11 cellular contexts compared by ENCODE assay signal in the genomic region with DNA sequence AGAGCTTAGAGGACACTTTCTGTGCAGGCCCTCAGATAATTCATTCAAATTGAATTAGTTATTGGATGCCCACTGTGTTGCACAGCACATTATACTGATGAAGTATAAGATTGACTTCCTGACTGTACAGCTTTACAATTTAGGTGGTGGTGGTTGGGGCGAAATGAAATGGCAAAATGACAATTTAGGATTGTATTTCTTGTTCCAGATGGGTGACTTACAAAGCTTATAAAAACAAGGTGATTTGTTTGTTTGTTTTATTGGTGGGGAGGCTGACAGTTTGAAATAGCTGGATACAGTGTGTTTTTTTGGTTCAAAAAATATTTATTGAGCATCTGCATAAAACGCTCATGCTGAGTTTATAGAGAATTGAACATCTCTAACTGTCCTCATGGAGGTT. TPM values are rescaled to one million over a fixed set of nuclear protein-coding genes. Genes with fewer than 3 reads are reported as not detected.
A peak's percentile ranks its signal among the peaks of the same experiment; 100 is the strongest.
DNase-seq lines count a peak whose midpoint lies in the region; ATAC-seq and TF ChIP-seq lines count a peak whose summit lies in the region.
"Had no signal": no experiment of that assay in that cellular context is flagged by ENCODE, and none has a peak within 500 bp of the region (broad histone marks: within the 10 kb centered on the region; RNA-seq: fewer than 3 reads in every experiment).

No MANE protein-coding gene starts in this region.

- TF ChIP-seq RAD21 in IMR-90 (IDR thresholded peaks at IDR 0.05; ENCODE audit: low read length), result no peak

- H2BK20ac ChIP-seq in IMR-90 (ENCODE audit: low read depth, low read length), result no peak overlapping the region

- H3K9ac ChIP-seq in IMR-90 (ENCODE audit: low read depth, low read length), result no peak overlapping the region

- no peak overlapping the region for H2AFZ ChIP-seq in IMR-90 (replicated peaks; ENCODE audit: low read length, poor library complexity)

- no peaks in the 10 kb centered on the region for H3K9me3 ChIP-seq in CD4-positive, alpha-beta memory T cell (ENCODE audit: control insufficient read depth in 1 of 2, low read length in 2 of 2)
- H3K9me3 ChIP-seq in IMR-90 (ENCODE audit: control insufficient read depth, insufficient read depth, low read length), result no peaks in the 10 kb centered on the region

- no peak overlapping the region for H3K14ac ChIP-seq in IMR-90 (replicated peaks; ENCODE audit: low read depth, low read length)

- no peaks in the 10 kb centered on the region for H3K27me3 ChIP-seq in CD4-positive, alpha-beta memory T cell (ENCODE audit: insufficient read depth, low read length)
- peaks cover 3% of the 10 kb centered on the region; the same call in 1 of the 2 replicates for H3K27me3 ChIP-seq in IMR-90 (ENCODE audit: control insufficient read depth, insufficient read depth, low read length)

- H2BK120ac ChIP-seq in IMR-90 (ENCODE audit: low read depth, low read length), result no peak overlapping the region

- H3K18ac ChIP-seq in IMR-90 (ENCODE audit: low read depth, low read length), result no peak overlapping the region

- no peaks in the 10 kb centered on the region for H3K27me3 Mint-ChIP-seq in CD4-positive, alpha-beta memory T cell
- peaks cover 13% of the 10 kb centered on the region for H3K27me3 Mint-ChIP-seq in brain
- peaks cover 0 to 2% of the 10 kb centered on the region in 2 donors for H3K27me3 Mint-ChIP-seq in natural killer cell (ENCODE audit: low read depth in 2 of 2)

- no peak for TF ChIP-seq POLR2A in IMR-90 (IDR thresholded peaks at IDR 0.05; ENCODE audit: low read depth, low read length)

- WGBS in IMR-90 (ENCODE audit: extremely low coverage in 2 of 2, insufficient read length in 1 of 2), 2 experiments, result no CpG with 5 or more reads among the region's 2 CpGs

- 0 out of 2 replicates have a peak, but pooled peaks cover 2% of the 10 kb centered on the region for H3K9me1 ChIP-seq in IMR-90 (ENCODE audit: insufficient read depth, low read length)

- no peak overlapping the region for H2AK5ac ChIP-seq in IMR-90 (ENCODE audit: low read depth, low read length)

- H4K5ac ChIP-seq in IMR-90 (ENCODE audit: low read depth, low read length), result no peak overlapping the region

- POLR2A ChIA-PET in CD4-positive, alpha-beta memory T cell (lab: Charles Lee; ENCODE audit: partially characterized antibody), result interaction anchor here (6.5 kb wide), 1 partner anchor 25 kb away, joined by 287 read pairs; a partner anchor contains a TSS
- POLR2A ChIA-PET in IMR-90 (lab: Charles Lee; ENCODE audit: unreplicated experiment), result no interaction called here

- no peak overlapping the region for H3K4ac ChIP-seq in IMR-90 (ENCODE audit: low read depth, low read length)

- peaks cover 21 to 46% of the 10 kb centered on the region in 2 experiments for H3K79me1 ChIP-seq in IMR-90 (ENCODE audit: low read depth in 1 of 2, low read length in 2 of 2)

- H3K23ac ChIP-seq in IMR-90 (ENCODE audit: low read depth, low read length), result peak overlapping the region; percentile 36; the same call in 1 of the 2 replicates

- peaks cover 4 to 8% of the 10 kb centered on the region in 2 donors for H3K36me3 Mint-ChIP-seq in CD4-positive, alpha-beta memory T cell
- H3K36me3 Mint-ChIP-seq in brain (peaks cover 15% of the 10 kb centered on the region), natural killer cell (no peaks in the 10 kb centered on the region)

- H3K4me3 Mint-ChIP-seq in CD4-positive, alpha-beta memory T cell, result peak overlapping the region; percentile 1 to 86 (median 84)
- H3K4me3 Mint-ChIP-seq in brain, result peak overlapping the region; percentile 87 to 94 (median 90)
- peak overlapping the region; percentile 83 for H3K4me3 Mint-ChIP-seq in natural killer cell

- no peak for TF ChIP-seq CTCF in IMR-90 (conservative IDR thresholded peaks at IDR 0.05; ENCODE audit: low read depth, low read length)
- no peak for TF ChIP-seq CTCF in brain (conservative IDR thresholded peaks at IDR 0.05)
- TF ChIP-seq CTCF in natural killer cell (IDR thresholded peaks at IDR 0.05), result no peak

- BruUV-seq in IMR-90 (replicated peaks; lab: Mats Ljungman, UMichigan), result no TSS peak

- no peak overlapping the region for H2BK5ac ChIP-seq in IMR-90 (ENCODE audit: low read depth, low read length, poor library complexity, severe bottlenecking)

- H3K4me3 ChIP-seq in CD4-positive, alpha-beta memory T cell (ENCODE audit: low read length in 2 of 2), result no peak overlapping the region
- peak overlapping the region; percentile 14; the same call in 1 of the 2 replicates for H3K4me3 ChIP-seq in IMR-90 (ENCODE audit: insufficient read depth, low read depth, low read length)

- H4K91ac ChIP-seq in IMR-90 (ENCODE audit: insufficient read depth, low read depth, low read length), result no peak overlapping the region

- H3K27ac ChIP-seq in CD4-positive, alpha-beta memory T cell (ENCODE audit: low read depth, low read length), result no peak overlapping the region
- no peak overlapping the region for H3K27ac ChIP-seq in IMR-90 (ENCODE audit: insufficient read depth, low read length)

- DNase-seq in CD4-positive, alpha-beta memory T cell, result no peak
- DNase-seq in IMR-90 (no peak), natural killer cell (no peak), middle frontal gyrus (ENCODE audit: extremely low spot score, low spot score) (no peak), NCI-H1105 (lab: John Stamatoyannopoulos, UW) (no peak)
- DNase-seq: amygdala, GF-D8, NCI-H2029 had no signal

- dilution Hi-C loops in IMR-90 (cut with HindIII; ENCODE audit: low sequenced_read_pairs, unreplicated experiment), result no loop called here

- no peaks in the 10 kb centered on the region for H3K36me3 ChIP-seq in CD4-positive, alpha-beta memory T cell (ENCODE audit: insufficient read depth, low read length)
- peaks cover 1% of the 10 kb centered on the region; the same call in 1 of the 2 replicates for H3K36me3 ChIP-seq in IMR-90 (ENCODE audit: control insufficient read depth, insufficient read depth, low read length)

- peaks cover 54% of the 10 kb centered on the region for H3K4me1 ChIP-seq in CD4-positive, alpha-beta memory T cell (ENCODE audit: insufficient read depth, low read length)
- peaks cover 2% of the 10 kb centered on the region for H3K4me1 ChIP-seq in IMR-90 (ENCODE audit: control insufficient read depth, insufficient read depth, low read length)

- H3K27ac Mint-ChIP-seq in CD4-positive, alpha-beta memory T cell, result peak overlapping the region in 2 of 7 donors; percentile 21 to 82
- H3K27ac Mint-ChIP-seq in brain (no peak overlapping the region), natural killer cell (peak overlapping the region; percentile 35 to 63)

- ATAC-seq in IMR-90 (ENCODE audit: low read depth) (no peak), natural killer cell (no peak), GM21423 (IDR thresholded peaks at IDR 0.05; ENCODE audit: unreplicated experiment) (no peak), GM21381 (IDR thresholded peaks at IDR 0.05; ENCODE audit: unreplicated experiment) (no peak)

- H3K4me2 ChIP-seq in IMR-90 (ENCODE audit: low read depth, low read length), result peak overlapping the region; percentile 53

- H3K9me3 Mint-ChIP-seq in CD4-positive, alpha-beta memory T cell, result no peaks in the 10 kb centered on the region
- no peaks in the 10 kb centered on the region for H3K9me3 Mint-ChIP-seq in brain
- no peaks in the 10 kb centered on the region for H3K9me3 Mint-ChIP-seq in natural killer cell

- intact Hi-C loops in CD4-positive, alpha-beta memory T cell (cut with micrococcal nuclease), result loop anchor here (5.0 kb wide), 1 partner anchor 35 kb away; no protein-coding TSS in a partner anchor
- intact Hi-C loops in IMR-90 (cut with micrococcal nuclease), result no loop called here
- intact Hi-C loops in natural killer cell (cut with micrococcal nuclease), result no loop called here

- no peak overlapping the region for H4K8ac ChIP-seq in IMR-90 (ENCODE audit: low read depth in 2 of 2, low read length in 2 of 2)

- no peak overlapping the region for H2BK15ac ChIP-seq in IMR-90 (ENCODE audit: low read depth, low read length)

- H2AK9ac ChIP-seq in IMR-90 (replicated peaks; ENCODE audit: low read depth, low read length, poor library complexity), result no peak overlapping the region

- H4K20me1 ChIP-seq in IMR-90 (ENCODE audit: insufficient read depth, low read length), result peaks cover 52% of the 10 kb centered on the region; the same call in 1 of the 2 replicates

- in situ Hi-C loops in IMR-90 (cut with MboI; ENCODE audit: low sequenced_read_pairs), result no loop called here

- CTCF ChIA-PET in CD4-positive, alpha-beta memory T cell (lab: Charles Lee; ENCODE audit: partially characterized antibody), result interaction anchor here (1.4 to 2.2 kb wide), 2 partner anchors 9 to 12 kb away, joined by 6 to 8 read pairs; no protein-coding TSS in a partner anchor
- CTCF ChIA-PET in IMR-90 (lab: Yijun Ruan, JAX), result interaction anchor here (1.0 kb wide), 1 partner anchor 9 kb away, joined by 3 read pairs; no protein-coding TSS in a partner anchor

- peaks cover 40 to 70% (median 50%) of the 10 kb centered on the region in 4 donors for H3K4me1 Mint-ChIP-seq in CD4-positive, alpha-beta memory T cell
- peaks cover 65% of the 10 kb centered on the region for H3K4me1 Mint-ChIP-seq in brain
- H3K4me1 Mint-ChIP-seq in natural killer cell, result peaks cover 60 to 64% of the 10 kb centered on the region in 2 donors

- H3K56ac ChIP-seq in IMR-90 (ENCODE audit: extremely low read depth, insufficient read depth, low read length), result no peak overlapping the region

TF ChIP-seq in IMR-90, 13 proteins besides CTCF, POLR2A, EP300 and RAD21:
- no peak for TF ChIP-seq MAZ (IDR thresholded peaks at IDR 0.05; ENCODE audit: borderline replicate concordance, low read depth, low read length)
- TF ChIP-seq SMC3 (IDR thresholded peaks at IDR 0.05; ENCODE audit: low read depth, low read length), result no peak

RNA-seq across cellular contexts. Expression of a gene that starts 1.6 kb away (rescaled TPM):
- 10 to 100 TPM; 35.3 to 41.3 TPM for total RNA-seq in CD4-positive, alpha-beta memory T cell
- polyA plus RNA-seq in CD4-positive, alpha-beta memory T cell, result 10 to 100 TPM; 29.4 to 29.9 TPM
- 32.6 and 33.3 TPM in 2 replicates for total RNA-seq in IMR-90 (2012; rRNA removed)
- polyA plus RNA-seq in IMR-90 (2012; rRNA removed), result 12.2 and 14.5 TPM in 2 replicates
- polyA plus RNA-seq in IMR-90 (2012; cell fraction: cytosol; rRNA removed), result 3.4 and 3.8 TPM in 2 replicates
- 2.7 and 24.8 TPM in 2 replicates for polyA plus RNA-seq in IMR-90 (2012; cell fraction: nucleus; rRNA removed; ENCODE audit: low replicate concordance)
- polyA plus RNA-seq in brain (ENCODE audit: insufficient read depth, low read depth, low replicate concordance), result 12.8 TPM
- total RNA-seq in natural killer cell, result 10 to 100 TPM; 30.1 to 35.0 (median 33.7) TPM

RNA-seq across cellular contexts. Expression of a gene that starts 25.0 kb away (rescaled TPM):
- total RNA-seq in CD4-positive, alpha-beta memory T cell, result 10 to 100 TPM; 12.7 to 14.4 TPM
- polyA plus RNA-seq in CD4-positive, alpha-beta memory T cell, result 10 to 100 TPM in 1 of 2 donors, 1 to 10 TPM in 1; 8.9 to 10.4 TPM
- 10.3 and 11.7 TPM in 2 replicates for total RNA-seq in IMR-90 (2012; rRNA removed)
- 4.4 and 4.5 TPM in 2 replicates for polyA plus RNA-seq in IMR-90 (2012; rRNA removed)
- polyA plus RNA-seq in IMR-90 (2012; cell fraction: cytosol; rRNA removed), result 1.5 and 1.7 TPM in 2 replicates
- 3.7 and 11.7 TPM in 2 replicates for polyA plus RNA-seq in IMR-90 (2012; cell fraction: nucleus; rRNA removed; ENCODE audit: low replicate concordance)
- 3.9 TPM for polyA plus RNA-seq in brain (ENCODE audit: insufficient read depth, low read depth, low replicate concordance)
- total RNA-seq in natural killer cell, result 10 to 100 TPM; 16.8 to 20.8 (median 17.5) TPM

Comparison
In these comparisons a context has a peak if more than half of its experiments do, and no peak if none do; other contexts are left out.
1. H3K27ac Mint-ChIP-seq: peak in natural killer cell (2 of 2); none in brain (0 of 5).
2. Peak in every context shown above with its lines, with median percentiles within 50 percentile points of each other: H3K4me3 Mint-ChIP-seq.